ENCODE assay signal across 1 cellular context in genomic region chr11:76685841-76686240, GRCh38.
TF ChIP-seq lines count a peak whose summit lies in the region.

No MANE protein-coding gene starts in this region.

TF ChIP-seq in IMR-90, 13 proteins besides CTCF, POLR2A, EP300 and RAD21:
- TF ChIP-seq MXI1 (IDR thresholded peaks at IDR 0.05; ENCODE audit: borderline replicate concordance, low read depth, low read length) (no peak), SMC3 (IDR thresholded peaks at IDR 0.05; ENCODE audit: low read depth, low read length) (no peak), CEBPB (IDR thresholded peaks at IDR 0.05; ENCODE audit: low read depth, low read length) (no peak), ELK1 (IDR thresholded peaks at IDR 0.05; ENCODE audit: borderline replicate concordance, low read depth, low read length) (no peak), RFX5 (IDR thresholded peaks at IDR 0.05; ENCODE audit: low read depth, low read length) (no peak), USF2 (IDR thresholded peaks at IDR 0.05; ENCODE audit: low read depth, low read length) (no peak), RCOR1 (IDR thresholded peaks at IDR 0.05; ENCODE audit: insufficient replicate concordance, low read length) (no peak), MAZ (IDR thresholded peaks at IDR 0.05; ENCODE audit: borderline replicate concordance, low read depth, low read length) (no peak), NFE2L2 (IDR thresholded peaks at IDR 0.05; ENCODE audit: low read depth, low read length) (no peak), CHD1 (IDR thresholded peaks at IDR 0.05; ENCODE audit: low read depth, low read length) (no peak), MAFK (IDR thresholded peaks at IDR 0.05; ENCODE audit: low read depth, low read length) (no peak), BHLHE40 (IDR thresholded peaks at IDR 0.05; ENCODE audit: low read depth, low read length) (no peak)
